8 cellular contexts compared by ENCODE assay signal in the genomic region with DNA sequence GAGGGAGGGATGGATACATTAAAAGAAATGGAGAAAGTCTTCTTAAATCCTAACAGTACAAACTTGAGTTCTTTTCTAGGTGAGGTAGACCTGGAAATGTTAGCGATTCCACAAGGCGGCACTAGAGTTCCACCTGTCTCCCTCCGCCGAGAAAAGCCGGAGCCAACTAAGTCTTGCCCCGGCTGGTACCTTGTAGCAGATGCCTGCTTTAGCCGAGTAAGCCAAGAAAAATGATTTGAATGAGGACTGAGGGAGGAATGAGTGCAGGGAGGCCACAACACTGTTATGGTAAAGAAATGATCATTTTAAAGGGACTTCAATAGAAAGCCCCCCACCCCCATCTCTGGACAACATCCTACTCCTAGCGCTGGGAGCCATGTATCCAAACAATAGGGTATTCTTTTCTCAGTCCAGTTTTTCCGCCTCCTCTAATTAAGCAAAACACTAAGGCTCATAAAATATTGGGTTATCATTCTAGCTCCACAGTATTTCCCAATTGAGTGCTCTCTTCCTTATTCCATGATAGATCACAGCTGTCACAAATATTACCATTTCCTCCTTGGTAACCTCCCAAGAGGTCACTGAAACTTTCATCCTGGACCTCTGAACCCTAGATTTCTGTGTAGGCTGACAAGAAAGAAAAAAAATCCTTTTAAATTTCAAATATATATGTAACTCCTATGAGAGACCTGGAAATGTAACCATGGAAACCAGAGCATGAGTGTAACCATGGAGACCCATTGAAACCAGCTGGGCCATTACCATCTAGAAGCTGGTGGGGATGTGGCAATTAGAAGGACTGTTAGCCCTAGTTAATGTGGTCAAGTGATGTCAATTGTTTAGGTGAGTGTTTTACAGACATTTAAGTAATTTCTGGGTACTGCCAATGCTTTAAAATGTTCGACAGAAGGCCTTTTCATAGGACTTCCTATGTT. TPM values are rescaled to one million over a fixed set of nuclear protein-coding genes. Genes with fewer than 3 reads are reported as not detected.
DNase-seq lines count a peak whose midpoint lies in the region; ATAC-seq, FAIRE-seq and TF ChIP-seq lines count a peak whose summit lies in the region.

No MANE protein-coding gene starts in this region.

- 13 to 16% (median 14%) methylated on average over 10 of the region's 10 CpGs for WGBS in small intestine, 3 donors

- H3K27me3 ChIP-seq in bronchial epithelial cell (ENCODE audit: control insufficient read depth, insufficient read depth, low read length), result no peaks in the 10 kb centered on the region
- no peaks in the 10 kb centered on the region for H3K27me3 ChIP-seq in small intestine (ENCODE audit: control insufficient read depth in 2 of 2, insufficient read depth in 2 of 2, low read length in 2 of 2)

- DNase-seq in ELF-1 (ENCODE audit: low read depth, low spot score), result peak; percentile 81
- peak; percentile 82 for DNase-seq in NCI-H2107 treated with DMSO at 0.1 percent for 48 hours (lab: John Stamatoyannopoulos, UW; ENCODE audit: unreplicated experiment)
- peak; percentile 77 for DNase-seq in bronchial epithelial cell (ENCODE audit: low read depth)
- DNase-seq in iPS-NIHi7 (ENCODE audit: extremely low spot score), result peak; percentile 87
- peak; percentile 79 for DNase-seq in small intestine

- peak; percentile 91 for TF ChIP-seq CTCF in WI38 (IDR thresholded peaks at IDR 0.05; ENCODE audit: low read depth, low read length)
- TF ChIP-seq CTCF in bronchial epithelial cell (IDR thresholded peaks at IDR 0.05; ENCODE audit: insufficient read depth, low read length, severe bottlenecking), result peak; percentile 91

- H3K9me3 ChIP-seq in small intestine (ENCODE audit: control insufficient read depth, low read depth), result no peaks in the 10 kb centered on the region

- H3K36me3 ChIP-seq in bronchial epithelial cell (ENCODE audit: control insufficient read depth, insufficient read depth, low read length), result no peaks in the 10 kb centered on the region
- no peaks in the 10 kb centered on the region for H3K36me3 ChIP-seq in small intestine (ENCODE audit: control insufficient read depth in 2 of 2, insufficient read depth in 2 of 2, low read length in 2 of 2)

- FAIRE-seq in bronchial epithelial cell (lab: Jason Lieb, UNC), result no peak
- no peak for FAIRE-seq in small intestine (lab: Jason Lieb, UNC)

- no peak overlapping the region for H3K27ac ChIP-seq in small intestine (ENCODE audit: low read depth in 1 of 2, low read length in 1 of 2)

- H3K4me3 ChIP-seq in WI38 (ENCODE audit: low read depth, low read length) (peak overlapping the region; percentile 43), bronchial epithelial cell (ENCODE audit: low read depth, low read length) (peak overlapping the region; percentile 41), small intestine (ENCODE audit: low read depth in 1 of 2, low read length in 2 of 2) (no peak overlapping the region)

- peak; percentile 58 for ATAC-seq in HG02678 (IDR thresholded peaks at IDR 0.05; ENCODE audit: unreplicated experiment)
- ATAC-seq in HG03442 (IDR thresholded peaks at IDR 0.05; ENCODE audit: unreplicated experiment), result no peak

- no peaks in the 10 kb centered on the region for H3K4me1 ChIP-seq in small intestine (ENCODE audit: control insufficient read depth in 2 of 2, insufficient read depth in 1 of 2, low read depth in 1 of 2, low read length in 1 of 2)

RNA-seq across cellular contexts. Expression of a gene that starts 58.3 kb away (rescaled TPM):
- 16.1 and 23.7 TPM in 2 replicates for total RNA-seq in bronchial epithelial cell
- polyA plus RNA-seq in small intestine, result 10 to 100 TPM in 1 of 3 donors, 1 to 10 TPM in 2; 6.8 to 12.6 (median 7.4) TPM

RNA-seq across cellular contexts. Expression of a gene that starts 58.4 kb away (rescaled TPM):
- total RNA-seq in bronchial epithelial cell, result 2.6 and 3.2 TPM in 2 replicates
- polyA plus RNA-seq in small intestine, result 1 to 10 TPM; 1.3 to 2.6 (median 1.6) TPM

Comparison
In these comparisons a context has a peak if more than half of its experiments do, and no peak if none do; other contexts are left out.
1. H3K4me3 ChIP-seq: peak in WI38 (single experiment) and bronchial epithelial cell (single experiment); none in small intestine (0 of 2).
2. Peak in every context shown above with its lines, with median percentiles within 50 percentile points of each other: DNase-seq.